ENCODE assay signal across 21 cellular contexts in genomic region chr7:5388905-5389433, GRCh38. TPM values are rescaled to one million over a fixed set of nuclear protein-coding genes. Genes with fewer than 3 reads are reported as not detected.
DNase-seq lines count a peak whose midpoint lies in the region; ATAC-seq and TF ChIP-seq lines count a peak whose summit lies in the region.
"Had no signal": no experiment of that assay in that cellular context is flagged by ENCODE, and none has a peak within 500 bp of the region (broad histone marks: within the 10 kb centered on the region; RNA-seq: fewer than 3 reads in every experiment).

No MANE protein-coding gene starts in this region.

- intact Hi-C loops in head of caudate nucleus (cut with DNase I): no loop called here

- H3K79me2 ChIP-seq in osteoblast (ENCODE audit: insufficient read depth, low read length): peaks cover 85% of the 10 kb centered on the region

- no peak overlapping the region for H2AFZ ChIP-seq in osteoblast (ENCODE audit: low read length)
- H2AFZ ChIP-seq: GM23248 had no signal

- peak; percentile 14 for ATAC-seq in gastroesophageal sphincter
- ATAC-seq: Panc1 had no signal

- peaks cover 0 to 67% (median 11%) of the 10 kb centered on the region in 3 donors for H3K4me1 ChIP-seq in gastroesophageal sphincter
- H3K4me1 ChIP-seq in osteoblast (ENCODE audit: insufficient read depth, low read length): no peaks in the 10 kb centered on the region
- H3K4me1 ChIP-seq in effector memory CD4-positive, alpha-beta T cell (ENCODE audit: control insufficient read depth, insufficient read depth, low read length, poor library complexity, severe bottlenecking): peaks cover under 1% of the 10 kb centered on the region

- H3K27ac ChIP-seq in gastroesophageal sphincter: peak overlapping the region in 3 of 4 donors; percentile 40 to 72 (median 44)
- H3K27ac ChIP-seq in osteoblast (ENCODE audit: low read depth, low read length): no peak overlapping the region
- no peak overlapping the region for H3K27ac ChIP-seq in effector memory CD4-positive, alpha-beta T cell (ENCODE audit: insufficient read depth, low read length, poor library complexity, severe bottlenecking)
- H3K27ac ChIP-seq: GM23248, KMS-11 had no signal

- no peak for TF ChIP-seq POLR2A in gastroesophageal sphincter (IDR thresholded peaks at IDR 0.05)

- H3K36me3 ChIP-seq in H7 (replicated peaks; ENCODE audit: control insufficient read depth, insufficient read depth, low read length) (no peaks in the 10 kb centered on the region; the same call in 1 of the 2 replicates), gastroesophageal sphincter (peaks cover 0 to 88% of the 10 kb centered on the region in 2 donors), osteoblast (ENCODE audit: insufficient read depth, low read length) (peaks cover 66% of the 10 kb centered on the region)
- peaks cover 52% of the 10 kb centered on the region for H3K36me3 ChIP-seq in effector memory CD4-positive, alpha-beta T cell (ENCODE audit: control insufficient read depth, insufficient read depth, low read length)

- H3K9me3 ChIP-seq in gastroesophageal sphincter (no peaks in the 10 kb centered on the region), osteoblast (ENCODE audit: low read depth, low read length) (no peaks in the 10 kb centered on the region)
- no peaks in the 10 kb centered on the region for H3K9me3 ChIP-seq in effector memory CD4-positive, alpha-beta T cell (ENCODE audit: control insufficient read depth, low read length)

- peak; percentile 47 for DNase-seq in D341Med (ENCODE audit: low spot score)
- peak; percentile 91 for DNase-seq in H7
- DNase-seq in osteoblast (ENCODE audit: insufficient read length, low spot score, missing footprints): peak; percentile 86
- no peak for DNase-seq in NOMO-1 (lab: John Stamatoyannopoulos, UW; ENCODE audit: unreplicated experiment in 2 of 2)
- DNase-seq in effector memory CD4-positive, alpha-beta T cell: no peak
- no peak for DNase-seq in head of caudate nucleus
- DNase-seq: EL; GF-D8; GM23248; IMR-90; NCI-H1105; NCI-H146; NCI-H2029 treated with DMSO at 0.1 percent for 48 hours; NCI-H226; NCI-H510A treated with DMSO at 0.1 percent for 48 hours; NCI-H748 treated with DMSO at 0.1 percent for 48 hours; NK-92 treated with Interleukin-12 subunit alpha and Interleukin-12 subunit beta, amount 100 ng/mL, for 24 hours; SIG-M5 had no signal

- H3K4me2 ChIP-seq in osteoblast (ENCODE audit: insufficient read depth, low read length): no peak overlapping the region
- H3K4me2 ChIP-seq: KMS-11 had no signal

- TF ChIP-seq CTCF in gastroesophageal sphincter (IDR thresholded peaks at IDR 0.05) (no peak), osteoblast (IDR thresholded peaks at IDR 0.05; ENCODE audit: extremely low read depth, low read depth, low read length) (no peak)

- no peak for TF ChIP-seq EP300 in gastroesophageal sphincter (IDR thresholded peaks at IDR 0.05)

- WGBS in gastroesophageal sphincter (ENCODE audit: low coverage in 1 of 2), 2 donors: no CpG with 5 or more reads among the region's 64 CpGs

- no peaks in the 10 kb centered on the region for H3K27me3 ChIP-seq in H7 (ENCODE audit: control insufficient read depth, insufficient read depth, low read length)
- no peaks in the 10 kb centered on the region for H3K27me3 ChIP-seq in gastroesophageal sphincter
- H3K27me3 ChIP-seq in osteoblast (ENCODE audit: insufficient read depth, low read length): no peaks in the 10 kb centered on the region
- H3K27me3 ChIP-seq in effector memory CD4-positive, alpha-beta T cell (replicated peaks; ENCODE audit: control insufficient read depth, insufficient read depth, low read length, poor library complexity, severe bottlenecking): no peaks in the 10 kb centered on the region

- peaks cover 40% of the 10 kb centered on the region for H4K20me1 ChIP-seq in osteoblast (ENCODE audit: insufficient read depth, low read length)

- H3K4me3 ChIP-seq in H7 (ENCODE audit: insufficient read depth, low read depth, low read length) (no peak overlapping the region), gastroesophageal sphincter (no peak overlapping the region), osteoblast (ENCODE audit: insufficient read depth, low read length) (no peak overlapping the region)
- no peak overlapping the region for H3K4me3 ChIP-seq in effector memory CD4-positive, alpha-beta T cell (ENCODE audit: insufficient read depth, low read depth, low read length, poor library complexity, severe bottlenecking)
- H3K4me3 ChIP-seq: GM23248 had no signal

RNA-seq across cellular contexts. Expression of gene TNRC18, which starts 34.7 kb away (rescaled TPM):
- 44.3 and 61.9 TPM in 2 replicates for total RNA-seq in H7 (2014; rRNA removed; shearing (Covaris generic))
- total RNA-seq in gastroesophageal sphincter (100 to 1,000 TPM in 3 of 4 donors, 10 to 100 TPM in 1; 87.6 to 218 (median 124) TPM), osteoblast (61.3 and 83.6 TPM in 2 replicates)

Comparison
In these comparisons a context has a peak if more than half of its experiments do, and no peak if none do; other contexts are left out.
1. DNase-seq: peak in D341Med (single experiment), H7 (single experiment) and osteoblast (single experiment); none in NOMO-1 (0 of 2), effector memory CD4-positive, alpha-beta T cell (0 of 3) and head of caudate nucleus (0 of 42).
2. H3K27ac ChIP-seq: peak in gastroesophageal sphincter (3 of 4); none in osteoblast (single experiment) and effector memory CD4-positive, alpha-beta T cell (single experiment).